Comparison of ENCODE assay signal across 7 cellular contexts in the genomic region with DNA sequence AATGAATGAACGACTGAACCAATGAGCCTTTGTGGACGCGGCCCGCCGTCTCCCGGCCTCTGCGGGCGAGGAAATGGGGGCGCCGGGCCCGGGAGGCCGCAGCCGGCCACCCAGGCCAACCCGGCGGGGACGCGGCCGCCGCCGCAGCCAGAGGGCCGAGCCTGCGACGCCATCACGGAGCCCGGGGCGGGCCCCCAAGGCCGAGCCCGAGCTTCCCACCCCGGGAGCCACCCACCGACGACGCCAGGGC. TPM values are rescaled to one million over a fixed set of nuclear protein-coding genes. Genes with fewer than 3 reads are reported as not detected.
DNase-seq lines count a peak whose midpoint lies in the region; ATAC-seq and TF ChIP-seq lines count a peak whose summit lies in the region.

No MANE protein-coding gene starts in this region.

- no peak for TF ChIP-seq CTCF in gastroesophageal sphincter (IDR thresholded peaks at IDR 0.05)

- peak overlapping the region; percentile 83 for H3K4me3 Mint-ChIP-seq in stimulated activated memory B cell treated with anti-CD40 and anti-IgM and Interleukin-4, amounts not matched to agents 10 μg/mL and 1 μg/mL and 100 μg/mL, for 72 hours

- peak; percentile 32 for ATAC-seq in GM21390 (IDR thresholded peaks at IDR 0.05; ENCODE audit: unreplicated experiment)
- no peak for ATAC-seq in gastroesophageal sphincter
- no peak for ATAC-seq in stimulated activated memory B cell treated with anti-CD40 and anti-IgM and Interleukin-4, amounts not matched to agents 10 μg/mL and 1 μg/mL and 100 μg/mL, for 72 hours
- ATAC-seq in HG03095 (IDR thresholded peaks at IDR 0.05; ENCODE audit: unreplicated experiment), result no peak
- no peak for ATAC-seq in HG02870 (IDR thresholded peaks at IDR 0.05; ENCODE audit: unreplicated experiment)

- H3K27me3 Mint-ChIP-seq in stimulated activated memory B cell treated with anti-CD40 and anti-IgM and Interleukin-4, amounts not matched to agents 10 μg/mL and 1 μg/mL and 100 μg/mL, for 72 hours, result no peaks in the 10 kb centered on the region

- peaks cover 32% of the 10 kb centered on the region for H3K4me1 Mint-ChIP-seq in stimulated activated memory B cell treated with anti-CD40 and anti-IgM and Interleukin-4, amounts not matched to agents 10 μg/mL and 1 μg/mL and 100 μg/mL, for 72 hours

- H3K9me3 Mint-ChIP-seq in stimulated activated memory B cell treated with anti-CD40 and anti-IgM and Interleukin-4, amounts not matched to agents 10 μg/mL and 1 μg/mL and 100 μg/mL, for 72 hours, result no peaks in the 10 kb centered on the region

- TF ChIP-seq POLR2A in gastroesophageal sphincter (IDR thresholded peaks at IDR 0.05), result no peak

- WGBS in gastroesophageal sphincter (ENCODE audit: low coverage in 1 of 2), 2 donors, result 0 to 2% methylated on average over 1 to 11 of the region's 32 CpGs

- no peak for TF ChIP-seq EP300 in gastroesophageal sphincter (IDR thresholded peaks at IDR 0.05)

- H3K27ac ChIP-seq in SK-N-MC (peak overlapping the region; percentile 84), gastroesophageal sphincter (peak overlapping the region; percentile 82 to 98 (median 96))

- H3K4me3 ChIP-seq in SK-N-MC (peak overlapping the region; percentile 81), gastroesophageal sphincter (peak overlapping the region; percentile 70 to 95)

- no peak for DNase-seq in SK-N-MC (ENCODE audit: low read depth, low spot score)
- DNase-seq in NCI-H524 treated with DMSO at 0.1 percent for 48 hours (lab: John Stamatoyannopoulos, UW), result no peak

- no peaks in the 10 kb centered on the region for H3K9me3 ChIP-seq in SK-N-MC (ENCODE audit: low read depth, low read length)
- no peaks in the 10 kb centered on the region for H3K9me3 ChIP-seq in gastroesophageal sphincter

- peak overlapping the region; percentile 67 for H3K27ac Mint-ChIP-seq in stimulated activated memory B cell treated with anti-CD40 and anti-IgM and Interleukin-4, amounts not matched to agents 10 μg/mL and 1 μg/mL and 100 μg/mL, for 72 hours

- peaks cover 0 to 46% (median 14%) of the 10 kb centered on the region in 3 donors for H3K4me1 ChIP-seq in gastroesophageal sphincter

- H3K36me3 ChIP-seq in SK-N-MC (ENCODE audit: insufficient read depth, low read length), result peaks cover 60% of the 10 kb centered on the region
- peaks cover 0 to 37% of the 10 kb centered on the region in 2 donors for H3K36me3 ChIP-seq in gastroesophageal sphincter

- peak overlapping the region; percentile 94 for H3K9ac ChIP-seq in SK-N-MC (ENCODE audit: insufficient read length)

- no peaks in the 10 kb centered on the region for H3K27me3 ChIP-seq in gastroesophageal sphincter

- H3K36me3 Mint-ChIP-seq in stimulated activated memory B cell treated with anti-CD40 and anti-IgM and Interleukin-4, amounts not matched to agents 10 μg/mL and 1 μg/mL and 100 μg/mL, for 72 hours, result peaks cover 16% of the 10 kb centered on the region

RNA-seq across cellular contexts. Expression of gene SUGP2, which starts 0.2 kb away (rescaled TPM):
- total RNA-seq in gastroesophageal sphincter, result 10 to 100 TPM; 18.6 to 57.4 (median 35.2) TPM

RNA-seq across cellular contexts. Expression of gene ARMC6, which starts 0.3 kb away (rescaled TPM):
- 10 to 100 TPM; 15.9 to 24.0 (median 19.2) TPM for total RNA-seq in gastroesophageal sphincter

RNA-seq across cellular contexts. Expression of gene SLC25A42, which starts 30.7 kb away (rescaled TPM):
- total RNA-seq in gastroesophageal sphincter, result 10 to 100 TPM in 3 of 4 donors, 1 to 10 TPM in 1; 8.8 to 16.0 (median 12.9) TPM
